14 cellular contexts compared by ENCODE assay signal in the genomic region with DNA sequence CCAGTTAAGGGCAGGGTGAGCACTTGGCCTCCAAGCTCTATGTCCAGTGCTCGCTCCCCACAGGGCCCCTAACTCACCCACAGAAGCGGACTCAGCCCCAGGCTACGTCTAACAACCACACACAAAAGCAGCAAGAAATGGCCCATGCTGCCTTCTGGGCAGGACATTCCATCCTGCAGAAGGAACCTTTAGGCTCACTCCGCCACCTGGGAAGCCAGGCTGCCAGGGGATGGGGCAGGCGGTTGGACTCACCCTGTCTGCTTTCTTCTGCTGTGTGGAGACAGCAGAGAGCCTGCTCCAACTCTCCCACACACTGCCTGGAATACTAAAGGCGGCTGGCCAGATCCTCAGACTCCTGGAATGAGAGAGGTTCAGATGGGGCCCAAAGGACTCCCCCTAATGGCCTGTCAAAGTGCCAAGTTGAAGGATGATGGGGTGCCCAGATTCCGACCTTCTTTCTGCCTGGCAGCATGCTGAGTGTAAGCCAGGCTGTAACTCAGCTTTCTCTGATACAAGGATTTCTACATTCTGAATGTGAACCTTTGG.
"Had no signal": no experiment of that assay in that cellular context is flagged by ENCODE, and none has a peak within 500 bp of the region (broad histone marks: within the 10 kb centered on the region; RNA-seq: fewer than 3 reads in every experiment).

No MANE protein-coding gene starts in this region.

- DNase-seq: activated CD4-positive, alpha-beta T cell treated with anti-CD3 and anti-CD28 coated beads, Interleukin-2, amount 10 ng/mL, durations not matched to agents 24 days and 14 days; activated CD8-positive, alpha-beta memory T cell treated with anti-CD3 and anti-CD28 coated beads, Interleukin-2, amount 50 U/mL, for 48 hours; activated naive CD4-positive, alpha-beta T cell; activated naive CD8-positive, alpha-beta T cell treated with anti-CD3 and anti-CD28 coated beads, Interleukin-2, amount 10 ng/mL, durations not matched to agents 7 days and 5 days; activated T-cell treated with anti-CD3 and anti-CD28 coated beads, Interleukin-2, amount 50 U/mL, for 72 hours; brain microvascular endothelial cell; kidney; small intestine; stimulated activated naive CD8-positive, alpha-beta T cell treated with anti-CD3 and anti-CD28 coated beads, Interleukin-15, amount 100 ng/mL, for 72 hours; T-helper 17 cell; testis had no signal

- H3K9me3 ChIP-seq: esophagus muscularis mucosa, testis had no signal

- H3K79me2 ChIP-seq: hepatocyte had no signal

- H3K4me2 ChIP-seq: hepatocyte had no signal

- H3K4me3 ChIP-seq: coronary artery, esophagus muscularis mucosa, hepatocyte, testis had no signal

- H3K36me3 ChIP-seq: brain microvascular endothelial cell had no signal

- H3K27me3 ChIP-seq: brain microvascular endothelial cell, esophagus muscularis mucosa, hepatocyte, testis had no signal

- ATAC-seq: activated T-cell treated with anti-CD3 and anti-CD28 coated beads, Interleukin-2, amount 50 U/mL, for 72 hours; stimulated activated naive CD8-positive, alpha-beta T cell treated with anti-CD3 and anti-CD28 coated beads, Interleukin-15, amount 100 ng/mL, for 72 hours; T-helper 17 cell had no signal

- H3K4me1 ChIP-seq: testis had no signal

- H3K27ac ChIP-seq: brain microvascular endothelial cell, coronary artery, hepatocyte, testis had no signal

- H2AFZ ChIP-seq: hepatocyte had no signal
